In genomic region chr3:169627789-169628188, GRCh38 we compare ENCODE assay signal across 1 cellular context.
TF ChIP-seq lines count a peak whose summit lies in the region.

No MANE protein-coding gene starts in this region.

TF ChIP-seq in H1, 55 proteins besides CTCF, POLR2A, EP300 and RAD21:
- TF ChIP-seq YY1 (IDR thresholded peaks at IDR 0.05; ENCODE audit: low read depth, low read length), result no peak
- TF ChIP-seq GTF2F1 (IDR thresholded peaks at IDR 0.05; ENCODE audit: borderline replicate concordance, low read depth, low read length), result no peak
- TF ChIP-seq TCF12 (IDR thresholded peaks at IDR 0.05; ENCODE audit: low read depth, low read length), result peak; percentile 90
- peak; percentile 76 for TF ChIP-seq CEBPB (IDR thresholded peaks at IDR 0.05; ENCODE audit: low read depth, low read length)
- no peak for TF ChIP-seq SP4 (IDR thresholded peaks at IDR 0.05; ENCODE audit: low read length)
